7 cellular contexts compared by ENCODE assay signal in the genomic region with DNA sequence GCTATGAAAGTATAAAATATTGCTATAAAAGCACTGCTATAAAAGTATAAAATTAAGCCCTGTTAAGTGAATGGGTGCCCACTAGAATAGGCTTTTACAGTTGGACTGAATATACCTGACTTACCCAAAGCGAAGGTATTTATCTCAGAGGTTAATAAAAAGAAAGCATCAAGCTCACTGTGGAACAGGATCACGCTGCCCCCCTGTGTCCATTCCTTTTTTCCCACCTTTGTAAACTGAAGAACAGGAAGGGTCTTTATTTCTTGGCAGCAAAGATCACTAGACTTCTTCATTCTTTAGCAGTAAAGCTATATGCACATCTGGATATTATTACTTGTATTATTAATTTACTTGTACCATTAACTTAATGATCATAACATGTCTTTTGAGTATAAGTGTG. TPM values are rescaled to one million over a fixed set of nuclear protein-coding genes. Genes with fewer than 3 reads are reported as not detected.
DNase-seq lines count a peak whose midpoint lies in the region; ATAC-seq and TF ChIP-seq lines count a peak whose summit lies in the region.

No MANE protein-coding gene starts in this region.

- H3K4me3 ChIP-seq in MM.1S (ENCODE audit: low read length) = no peak overlapping the region
- no peak overlapping the region for H3K4me3 ChIP-seq in thoracic aorta

- H3K4me2 ChIP-seq in MM.1S (ENCODE audit: low read depth, low read length) = no peak overlapping the region

- no peaks in the 10 kb centered on the region for H3K4me1 ChIP-seq in MM.1S (ENCODE audit: low read length)
- no peaks in the 10 kb centered on the region for H3K4me1 ChIP-seq in foreskin keratinocyte
- H3K4me1 ChIP-seq in thoracic aorta (ENCODE audit: control insufficient read depth in 1 of 2, low read depth in 2 of 2) = peaks cover 0 to 9% of the 10 kb centered on the region in 2 donors

- TF ChIP-seq CTCF in MM.1S (IDR thresholded peaks at IDR 0.05; ENCODE audit: low read length) (peak; percentile 34), foreskin keratinocyte (conservative IDR thresholded peaks at IDR 0.05) (peak; percentile 61), thoracic aorta (IDR thresholded peaks at IDR 0.05) (peak; percentile 35)

- no peaks in the 10 kb centered on the region for H3K36me3 ChIP-seq in MM.1S (replicated peaks; ENCODE audit: insufficient read depth, low read length)
- no peaks in the 10 kb centered on the region for H3K36me3 ChIP-seq in thoracic aorta

- ATAC-seq in foreskin keratinocyte = peak; percentile 28
- ATAC-seq in thoracic aorta (ENCODE audit: insufficient number of reproducible peaks, low FRiP score, low read depth) = no peak
- no peak for ATAC-seq in HG03039 (IDR thresholded peaks at IDR 0.05; ENCODE audit: unreplicated experiment)
- ATAC-seq in HG03159 (IDR thresholded peaks at IDR 0.05; ENCODE audit: unreplicated experiment) = no peak

- H3K9ac ChIP-seq in MM.1S (ENCODE audit: low read length) = no peak overlapping the region

- no peaks in the 10 kb centered on the region for H3K9me2 ChIP-seq in MM.1S (replicated peaks; ENCODE audit: insufficient read depth, low read length)

- no peaks in the 10 kb centered on the region for H3K79me2 ChIP-seq in MM.1S (ENCODE audit: low read length)

- no peaks in the 10 kb centered on the region for H3F3A ChIP-seq in MM.1S (ENCODE audit: insufficient read depth, low read length)

- H3K27me3 ChIP-seq in MM.1S (replicated peaks; ENCODE audit: insufficient read depth, low read length) = no peaks in the 10 kb centered on the region
- no peaks in the 10 kb centered on the region for H3K27me3 ChIP-seq in foreskin keratinocyte
- no peaks in the 10 kb centered on the region for H3K27me3 ChIP-seq in thoracic aorta (replicated peaks; ENCODE audit: insufficient read depth)

- H3K27ac ChIP-seq in MM.1S (ENCODE audit: low read length) = no peak overlapping the region
- no peak overlapping the region for H3K27ac ChIP-seq in foreskin keratinocyte
- H3K27ac ChIP-seq in thoracic aorta = no peak overlapping the region

- DNase-seq in G401 (ENCODE audit: low spot score) (peak; percentile 14), MM.1S (peak; percentile 32), foreskin keratinocyte (no peak), thoracic aorta (ENCODE audit: low spot score) (no peak)
- peak; percentile 37 to 50 for DNase-seq in activated CD4-positive, alpha-beta T cell treated with anti-CD3 and anti-CD28 coated beads, Interleukin-2, amount 50 U/mL, for 4 hours

- no peaks in the 10 kb centered on the region for H4K20me1 ChIP-seq in MM.1S (ENCODE audit: insufficient read depth, low read length)

- H2AFZ ChIP-seq in MM.1S (ENCODE audit: low read length) = no peak overlapping the region

- H3K9me3 ChIP-seq in MM.1S (replicated peaks; ENCODE audit: insufficient read depth, low read length) (no peaks in the 10 kb centered on the region), thoracic aorta (no peaks in the 10 kb centered on the region)

- in situ Hi-C loops in G401 (cut with HindIII; ENCODE audit: low sequenced_read_pairs) = no loop called here

RNA-seq across cellular contexts. Expression of a gene that starts 22.1 kb away (rescaled TPM):
- 7.7 and 10.5 TPM in 2 replicates for total RNA-seq in G401 (2014; rRNA removed; shearing (Covaris generic))
- total RNA-seq in foreskin keratinocyte = 5.4 and 6.3 TPM in 2 replicates
- polyA plus RNA-seq in foreskin keratinocyte = 3.2 and 3.5 TPM in 2 replicates
- total RNA-seq in thoracic aorta = 1 to 10 TPM; 4.5 to 5.0 TPM

RNA-seq across cellular contexts. Expression of a gene that starts 26.3 kb away (rescaled TPM):
- 0.34 and 0.80 TPM in 2 replicates for total RNA-seq in G401 (2014; rRNA removed; shearing (Covaris generic))
- total RNA-seq in foreskin keratinocyte (0.24 and 0.28 TPM in 2 replicates), thoracic aorta (1 to 10 TPM; 1.8 to 2.4 TPM)
- polyA plus RNA-seq in foreskin keratinocyte = 0.18 TPM in 2 replicates

RNA-seq across cellular contexts. Expression of a gene that starts 39.3 kb away (rescaled TPM):
- 10.7 and 20.7 TPM in 2 replicates for total RNA-seq in G401 (2014; rRNA removed; shearing (Covaris generic))
- total RNA-seq in foreskin keratinocyte (15.1 and 15.3 TPM in 2 replicates), thoracic aorta (10 to 100 TPM; 22.5 to 46.2 TPM)
- polyA plus RNA-seq in foreskin keratinocyte = 6.7 and 8.0 TPM in 2 replicates

Comparison
In these comparisons a context has a peak if more than half of its experiments do, and no peak if none do; other contexts are left out.
1. DNase-seq: peak in G401 (single experiment), MM.1S (single experiment) and activated CD4-positive, alpha-beta T cell treated with anti-CD3 and anti-CD28 coated beads, Interleukin-2, amount 50 U/mL, for 4 hours (2 of 2); none in foreskin keratinocyte (0 of 2) and thoracic aorta (single experiment).
2. Peak in every context shown above with its lines, with median percentiles within 50 percentile points of each other: CTCF ChIP-seq.